In genomic region chr3:170003881-170004356, GRCh38 we compare ENCODE assay signal across 1 cellular context.
TF ChIP-seq lines count a peak whose summit lies in the region.

No MANE protein-coding gene starts in this region.

TF ChIP-seq in HepG2, 621 proteins besides CTCF, POLR2A, EP300 and RAD21 (continued from another document):
- TF ChIP-seq, protein P1, sequence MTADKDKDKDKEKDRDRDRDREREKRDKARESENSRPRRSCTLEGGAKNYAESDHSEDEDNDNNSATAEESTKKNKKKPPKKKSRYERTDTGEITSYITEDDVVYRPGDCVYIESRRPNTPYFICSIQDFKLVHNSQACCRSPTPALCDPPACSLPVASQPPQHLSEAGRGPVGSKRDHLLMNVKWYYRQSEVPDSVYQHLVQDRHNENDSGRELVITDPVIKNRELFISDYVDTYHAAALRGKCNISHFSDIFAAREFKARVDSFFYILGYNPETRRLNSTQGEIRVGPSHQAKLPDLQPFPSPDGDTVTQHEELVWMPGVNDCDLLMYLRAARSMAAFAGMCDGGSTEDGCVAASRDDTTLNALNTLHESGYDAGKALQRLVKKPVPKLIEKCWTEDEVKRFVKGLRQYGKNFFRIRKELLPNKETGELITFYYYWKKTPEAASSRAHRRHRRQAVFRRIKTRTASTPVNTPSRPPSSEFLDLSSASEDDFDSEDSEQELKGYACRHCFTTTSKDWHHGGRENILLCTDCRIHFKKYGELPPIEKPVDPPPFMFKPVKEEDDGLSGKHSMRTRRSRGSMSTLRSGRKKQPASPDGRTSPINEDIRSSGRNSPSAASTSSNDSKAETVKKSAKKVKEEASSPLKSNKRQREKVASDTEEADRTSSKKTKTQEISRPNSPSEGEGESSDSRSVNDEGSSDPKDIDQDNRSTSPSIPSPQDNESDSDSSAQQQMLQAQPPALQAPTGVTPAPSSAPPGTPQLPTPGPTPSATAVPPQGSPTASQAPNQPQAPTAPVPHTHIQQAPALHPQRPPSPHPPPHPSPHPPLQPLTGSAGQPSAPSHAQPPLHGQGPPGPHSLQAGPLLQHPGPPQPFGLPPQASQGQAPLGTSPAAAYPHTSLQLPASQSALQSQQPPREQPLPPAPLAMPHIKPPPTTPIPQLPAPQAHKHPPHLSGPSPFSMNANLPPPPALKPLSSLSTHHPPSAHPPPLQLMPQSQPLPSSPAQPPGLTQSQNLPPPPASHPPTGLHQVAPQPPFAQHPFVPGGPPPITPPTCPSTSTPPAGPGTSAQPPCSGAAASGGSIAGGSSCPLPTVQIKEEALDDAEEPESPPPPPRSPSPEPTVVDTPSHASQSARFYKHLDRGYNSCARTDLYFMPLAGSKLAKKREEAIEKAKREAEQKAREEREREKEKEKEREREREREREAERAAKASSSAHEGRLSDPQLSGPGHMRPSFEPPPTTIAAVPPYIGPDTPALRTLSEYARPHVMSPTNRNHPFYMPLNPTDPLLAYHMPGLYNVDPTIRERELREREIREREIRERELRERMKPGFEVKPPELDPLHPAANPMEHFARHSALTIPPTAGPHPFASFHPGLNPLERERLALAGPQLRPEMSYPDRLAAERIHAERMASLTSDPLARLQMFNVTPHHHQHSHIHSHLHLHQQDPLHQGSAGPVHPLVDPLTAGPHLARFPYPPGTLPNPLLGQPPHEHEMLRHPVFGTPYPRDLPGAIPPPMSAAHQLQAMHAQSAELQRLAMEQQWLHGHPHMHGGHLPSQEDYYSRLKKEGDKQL (CRISPR knock-in tag; IDR thresholded peaks at IDR 0.05; ENCODE audit: low read depth) = no peak
- TF ChIP-seq YEATS2 (CRISPR knock-in tag; IDR thresholded peaks at IDR 0.05; ENCODE audit: borderline replicate concordance) = 0 out of 2 replicates have a peak, but pooled peaks have one; percentile 20
- no peak for TF ChIP-seq ZNF709 (CRISPR knock-in tag; IDR thresholded peaks at IDR 0.05)
- TF ChIP-seq ZNF431 (CRISPR knock-in tag; IDR thresholded peaks at IDR 0.05; ENCODE audit: borderline replicate concordance, low read depth) = no peak
- TF ChIP-seq ZNF367 (CRISPR knock-in tag; IDR thresholded peaks at IDR 0.05; ENCODE audit: borderline replicate concordance) = no peak
- no peak for TF ChIP-seq FOXC1 (CRISPR knock-in tag; IDR thresholded peaks at IDR 0.05; ENCODE audit: borderline replicate concordance)
- TF ChIP-seq PLSCR1 (CRISPR knock-in tag; IDR thresholded peaks at IDR 0.05; ENCODE audit: borderline replicate concordance) = no peak
- TF ChIP-seq ELF1 (CRISPR knock-in tag; IDR thresholded peaks at IDR 0.05) = peak; percentile 50; the same call in 1 of the 2 replicates
- TF ChIP-seq JUN (CRISPR knock-in tag; IDR thresholded peaks at IDR 0.05) = no peak
- no peak for TF ChIP-seq ZNF557 (CRISPR knock-in tag; IDR thresholded peaks at IDR 0.05)
- no peak; the same call in 1 of the 2 replicates for TF ChIP-seq STAG1 (CRISPR knock-in tag; IDR thresholded peaks at IDR 0.05)
- no peak for TF ChIP-seq ZNF460 (CRISPR knock-in tag; IDR thresholded peaks at IDR 0.05; ENCODE audit: borderline replicate concordance)
- no peak for TF ChIP-seq NFE2L2 (IDR thresholded peaks at IDR 0.05; ENCODE audit: low read length)
- TF ChIP-seq ZNF784 (CRISPR knock-in tag; IDR thresholded peaks at IDR 0.05; ENCODE audit: borderline replicate concordance) = no peak
- no peak for TF ChIP-seq ZXDC (CRISPR knock-in tag; IDR thresholded peaks at IDR 0.05)
- TF ChIP-seq RXRB (CRISPR knock-in tag; IDR thresholded peaks at IDR 0.05; ENCODE audit: borderline replicate concordance) = peak; percentile 91
- TF ChIP-seq, protein P2, sequence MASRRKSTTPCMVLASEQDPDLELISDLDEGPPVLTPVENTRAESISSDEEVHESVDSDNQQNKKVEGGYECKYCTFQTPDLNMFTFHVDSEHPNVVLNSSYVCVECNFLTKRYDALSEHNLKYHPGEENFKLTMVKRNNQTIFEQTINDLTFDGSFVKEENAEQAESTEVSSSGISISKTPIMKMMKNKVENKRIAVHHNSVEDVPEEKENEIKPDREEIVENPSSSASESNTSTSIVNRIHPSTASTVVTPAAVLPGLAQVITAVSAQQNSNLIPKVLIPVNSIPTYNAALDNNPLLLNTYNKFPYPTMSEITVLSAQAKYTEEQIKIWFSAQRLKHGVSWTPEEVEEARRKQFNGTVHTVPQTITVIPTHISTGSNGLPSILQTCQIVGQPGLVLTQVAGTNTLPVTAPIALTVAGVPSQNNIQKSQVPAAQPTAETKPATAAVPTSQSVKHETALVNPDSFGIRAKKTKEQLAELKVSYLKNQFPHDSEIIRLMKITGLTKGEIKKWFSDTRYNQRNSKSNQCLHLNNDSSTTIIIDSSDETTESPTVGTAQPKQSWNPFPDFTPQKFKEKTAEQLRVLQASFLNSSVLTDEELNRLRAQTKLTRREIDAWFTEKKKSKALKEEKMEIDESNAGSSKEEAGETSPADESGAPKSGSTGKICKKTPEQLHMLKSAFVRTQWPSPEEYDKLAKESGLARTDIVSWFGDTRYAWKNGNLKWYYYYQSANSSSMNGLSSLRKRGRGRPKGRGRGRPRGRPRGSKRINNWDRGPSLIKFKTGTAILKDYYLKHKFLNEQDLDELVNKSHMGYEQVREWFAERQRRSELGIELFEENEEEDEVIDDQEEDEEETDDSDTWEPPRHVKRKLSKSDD (CRISPR knock-in tag; IDR thresholded peaks at IDR 0.05; ENCODE audit: low read depth) = no peak
- TF ChIP-seq AHR (CRISPR knock-in tag; IDR thresholded peaks at IDR 0.05) = no peak
- TF ChIP-seq ZNF652 (CRISPR knock-in tag; IDR thresholded peaks at IDR 0.05; ENCODE audit: borderline replicate concordance, low read depth) = no peak
- TF ChIP-seq, protein P3, sequence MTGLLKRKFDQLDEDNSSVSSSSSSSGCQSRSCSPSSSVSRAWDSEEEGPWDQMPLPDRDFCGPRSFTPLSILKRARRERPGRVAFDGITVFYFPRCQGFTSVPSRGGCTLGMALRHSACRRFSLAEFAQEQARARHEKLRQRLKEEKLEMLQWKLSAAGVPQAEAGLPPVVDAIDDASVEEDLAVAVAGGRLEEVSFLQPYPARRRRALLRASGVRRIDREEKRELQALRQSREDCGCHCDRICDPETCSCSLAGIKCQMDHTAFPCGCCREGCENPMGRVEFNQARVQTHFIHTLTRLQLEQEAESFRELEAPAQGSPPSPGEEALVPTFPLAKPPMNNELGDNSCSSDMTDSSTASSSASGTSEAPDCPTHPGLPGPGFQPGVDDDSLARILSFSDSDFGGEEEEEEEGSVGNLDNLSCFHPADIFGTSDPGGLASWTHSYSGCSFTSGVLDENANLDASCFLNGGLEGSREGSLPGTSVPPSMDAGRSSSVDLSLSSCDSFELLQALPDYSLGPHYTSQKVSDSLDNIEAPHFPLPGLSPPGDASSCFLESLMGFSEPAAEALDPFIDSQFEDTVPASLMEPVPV (CRISPR knock-in tag; IDR thresholded peaks at IDR 0.05) = no peak
- no peak for TF ChIP-seq ZNF124 (CRISPR knock-in tag; IDR thresholded peaks at IDR 0.05)
- TF ChIP-seq, protein P4, sequence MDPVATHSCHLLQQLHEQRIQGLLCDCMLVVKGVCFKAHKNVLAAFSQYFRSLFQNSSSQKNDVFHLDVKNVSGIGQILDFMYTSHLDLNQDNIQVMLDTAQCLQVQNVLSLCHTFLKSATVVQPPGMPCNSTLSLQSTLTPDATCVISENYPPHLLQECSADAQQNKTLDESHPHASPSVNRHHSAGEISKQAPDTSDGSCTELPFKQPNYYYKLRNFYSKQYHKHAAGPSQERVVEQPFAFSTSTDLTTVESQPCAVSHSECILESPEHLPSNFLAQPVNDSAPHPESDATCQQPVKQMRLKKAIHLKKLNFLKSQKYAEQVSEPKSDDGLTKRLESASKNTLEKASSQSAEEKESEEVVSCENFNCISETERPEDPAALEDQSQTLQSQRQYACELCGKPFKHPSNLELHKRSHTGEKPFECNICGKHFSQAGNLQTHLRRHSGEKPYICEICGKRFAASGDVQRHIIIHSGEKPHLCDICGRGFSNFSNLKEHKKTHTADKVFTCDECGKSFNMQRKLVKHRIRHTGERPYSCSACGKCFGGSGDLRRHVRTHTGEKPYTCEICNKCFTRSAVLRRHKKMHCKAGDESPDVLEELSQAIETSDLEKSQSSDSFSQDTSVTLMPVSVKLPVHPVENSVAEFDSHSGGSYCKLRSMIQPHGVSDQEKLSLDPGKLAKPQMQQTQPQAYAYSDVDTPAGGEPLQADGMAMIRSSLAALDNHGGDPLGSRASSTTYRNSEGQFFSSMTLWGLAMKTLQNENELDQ (CRISPR knock-in tag; IDR thresholded peaks at IDR 0.05; ENCODE audit: borderline replicate concordance) = no peak
- no peak for TF ChIP-seq ZBTB42 (CRISPR knock-in tag; IDR thresholded peaks at IDR 0.05)
- no peak for TF ChIP-seq ZNF746 (CRISPR knock-in tag; IDR thresholded peaks at IDR 0.05)
- TF ChIP-seq SRY (CRISPR knock-in tag; IDR thresholded peaks at IDR 0.05) = no peak
- TF ChIP-seq JARID2 (CRISPR knock-in tag; IDR thresholded peaks at IDR 0.05; ENCODE audit: insufficient replicate concordance) = no peak
- no peak for TF ChIP-seq ZNF101 (CRISPR knock-in tag; IDR thresholded peaks at IDR 0.05; ENCODE audit: borderline replicate concordance, low read depth)
- no peak; the same call in 1 of the 2 replicates for TF ChIP-seq ZNF556 (CRISPR knock-in tag; IDR thresholded peaks at IDR 0.05; ENCODE audit: borderline replicate concordance)
- no peak for TF ChIP-seq TCF12 (IDR thresholded peaks at IDR 0.05)
- no peak for TF ChIP-seq TCF12 (CRISPR knock-in tag; IDR thresholded peaks at IDR 0.05)
- no peak for TF ChIP-seq SP4 (CRISPR knock-in tag; IDR thresholded peaks at IDR 0.05)
- peak; percentile 76; the same call in 1 of the 2 replicates for TF ChIP-seq KLF11 (CRISPR knock-in tag; IDR thresholded peaks at IDR 0.05)
- no peak for TF ChIP-seq ZZZ3 (CRISPR knock-in tag; IDR thresholded peaks at IDR 0.05; ENCODE audit: borderline replicate concordance)
- no peak for TF ChIP-seq KMT2B (CRISPR knock-in tag; IDR thresholded peaks at IDR 0.05)
- no peak for TF ChIP-seq RELA (CRISPR knock-in tag; IDR thresholded peaks at IDR 0.05)
- peak; percentile 84 for TF ChIP-seq ZSCAN9 (CRISPR knock-in tag; IDR thresholded peaks at IDR 0.05; ENCODE audit: borderline replicate concordance)
- 0 out of 4 replicates have a peak, but pooled peaks of 1 of the 2 experiments have one; percentile 25 for TF ChIP-seq NR2F1 (CRISPR knock-in tag; IDR thresholded peaks at IDR 0.05)
- TF ChIP-seq, protein P5, sequence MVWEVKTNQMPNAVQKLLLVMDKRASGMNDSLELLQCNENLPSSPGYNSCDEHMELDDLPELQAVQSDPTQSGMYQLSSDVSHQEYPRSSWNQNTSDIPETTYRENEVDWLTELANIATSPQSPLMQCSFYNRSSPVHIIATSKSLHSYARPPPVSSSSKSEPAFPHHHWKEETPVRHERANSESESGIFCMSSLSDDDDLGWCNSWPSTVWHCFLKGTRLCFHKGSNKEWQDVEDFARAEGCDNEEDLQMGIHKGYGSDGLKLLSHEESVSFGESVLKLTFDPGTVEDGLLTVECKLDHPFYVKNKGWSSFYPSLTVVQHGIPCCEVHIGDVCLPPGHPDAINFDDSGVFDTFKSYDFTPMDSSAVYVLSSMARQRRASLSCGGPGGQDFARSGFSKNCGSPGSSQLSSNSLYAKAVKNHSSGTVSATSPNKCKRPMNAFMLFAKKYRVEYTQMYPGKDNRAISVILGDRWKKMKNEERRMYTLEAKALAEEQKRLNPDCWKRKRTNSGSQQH (CRISPR knock-in tag; IDR thresholded peaks at IDR 0.05; ENCODE audit: low read depth) = no peak
- peak; percentile 35; the same call in 1 of the 2 replicates for TF ChIP-seq ZFY (CRISPR knock-in tag; IDR thresholded peaks at IDR 0.05)
- no peak for TF ChIP-seq HNRNPUL1 (IDR thresholded peaks at IDR 0.05; ENCODE audit: low read depth, low read length)
- no peak; the same call in 1 of the 2 replicates for TF ChIP-seq EHMT2 (IDR thresholded peaks at IDR 0.05; ENCODE audit: borderline replicate concordance, low read depth, low read length)
- 0 out of 2 replicates have a peak, but pooled peaks have one; percentile 30 for TF ChIP-seq SP5 (CRISPR knock-in tag; IDR thresholded peaks at IDR 0.05; ENCODE audit: borderline replicate concordance, low read depth)
- TF ChIP-seq IRF2 (CRISPR knock-in tag; IDR thresholded peaks at IDR 0.05) = 0 out of 2 replicates have a peak, but pooled peaks have one; percentile 28
- no peak for TF ChIP-seq ZNF333 (CRISPR knock-in tag; IDR thresholded peaks at IDR 0.05; ENCODE audit: borderline replicate concordance)
- TF ChIP-seq POGZ (CRISPR knock-in tag; IDR thresholded peaks at IDR 0.05) = peak; percentile 71; the same call in 1 of the 2 replicates
- peak; percentile 76 for TF ChIP-seq TCF7 (IDR thresholded peaks at IDR 0.05; ENCODE audit: low read depth)
- TF ChIP-seq RBM39 (IDR thresholded peaks at IDR 0.05; ENCODE audit: low read depth, low read length, poor library complexity, severe bottlenecking) = no peak
- no peak for TF ChIP-seq SOX6 (IDR thresholded peaks at IDR 0.05)
- TF ChIP-seq SOX6 (CRISPR knock-in tag; IDR thresholded peaks at IDR 0.05) = peak; percentile 89
- TF ChIP-seq ZNF160 (CRISPR knock-in tag; IDR thresholded peaks at IDR 0.05) = no peak
